Comparison of ENCODE assay signal across 26 cellular contexts in the genomic region with DNA sequence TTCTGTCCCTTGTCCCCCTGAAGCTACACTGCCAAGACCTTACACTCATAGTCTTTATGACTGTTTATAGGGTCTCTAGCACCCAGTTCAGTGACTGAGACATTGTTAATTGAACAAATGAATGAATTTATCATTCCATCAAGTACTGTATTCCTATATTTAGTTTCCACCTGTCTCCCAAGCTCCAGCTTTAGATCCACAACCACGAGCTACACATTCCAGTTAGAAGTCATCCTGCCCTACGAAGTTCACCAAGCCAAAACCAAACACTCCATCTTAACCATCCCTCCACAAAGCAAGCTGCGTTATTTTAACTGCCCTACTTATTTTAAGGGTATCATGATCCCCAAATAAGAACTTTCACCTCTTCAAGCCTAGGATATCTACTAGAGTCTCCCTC.
"Had no signal": no experiment of that assay in that cellular context is flagged by ENCODE, and none has a peak within 500 bp of the region (broad histone marks: within the 10 kb centered on the region; RNA-seq: fewer than 3 reads in every experiment).

No MANE protein-coding gene starts in this region.

- H3K27ac ChIP-seq: breast epithelium, colonic mucosa, esophagus squamous epithelium, heart left ventricle, pancreas, stomach, transverse colon, uterus had no signal

- H3K4me3 Mint-ChIP-seq: activated B cell treated with CpG ODN at 0.5 μM for 24 hours; activated CD4-positive, alpha-beta memory T cell treated with anti-CD3 and anti-CD28 coated beads for 36 hours; activated naive CD4-positive, alpha-beta T cell treated with anti-CD3 and anti-CD28 coated beads for 36 hours; activated naive CD8-positive, alpha-beta T cell treated with anti-CD3 and anti-CD28 coated beads, Interleukin-2, amount 10 ng/mL, durations not matched to agents 7 days and 5 days; central memory CD8-positive, alpha-beta T cell; effector memory CD8-positive, alpha-beta T cell; immature natural killer cell; mesothelial cell of epicardium; natural killer cell treated with Interleukin-12 subunit alpha and Interleukin-12 subunit beta and Interleukin-15 and Interleukin-18, amount 100 ng/mL, for 72 hours; T-helper 17 cell had no signal

- H3K27me3 Mint-ChIP-seq: activated B cell treated with CpG ODN at 0.5 μM for 24 hours; activated CD4-positive, alpha-beta memory T cell treated with anti-CD3 and anti-CD28 coated beads for 36 hours; activated naive CD8-positive, alpha-beta T cell treated with anti-CD3 and anti-CD28 coated beads, Interleukin-2, amount 10 ng/mL, durations not matched to agents 7 days and 5 days; central memory CD8-positive, alpha-beta T cell; effector memory CD8-positive, alpha-beta T cell; natural killer cell treated with Interleukin-12 subunit alpha and Interleukin-12 subunit beta and Interleukin-15 and Interleukin-18, amount 100 ng/mL, for 72 hours; T-helper 17 cell had no signal

- H3K4me1 Mint-ChIP-seq: activated B cell treated with CpG ODN at 0.5 μM for 24 hours, mesothelial cell of epicardium had no signal

- H3K9me3 ChIP-seq: breast epithelium, colonic mucosa, esophagus squamous epithelium, pancreas, stomach, transverse colon, uterus had no signal

- H3K27me3 ChIP-seq: breast epithelium, colonic mucosa, dorsolateral prefrontal cortex, esophagus squamous epithelium, heart left ventricle, pancreas, stomach, transverse colon, uterus had no signal

- H3K9me3 Mint-ChIP-seq: activated B cell treated with CpG ODN at 0.5 μM for 24 hours; central memory CD8-positive, alpha-beta T cell; effector memory CD8-positive, alpha-beta T cell; immature natural killer cell; mesothelial cell of epicardium had no signal

- ATAC-seq: left lobe of liver, pancreas, right cardiac atrium, T-helper 17 cell had no signal

- H3K4me3 ChIP-seq: breast epithelium, colonic mucosa, dorsolateral prefrontal cortex, esophagus squamous epithelium, heart left ventricle, lung, pancreas, stomach, transverse colon, uterus had no signal

- H3K4me1 ChIP-seq: breast epithelium, colonic mucosa, esophagus squamous epithelium, uterus had no signal

- DNase-seq: activated B cell treated with CpG ODN at 0.5 μM for 24 hours; activated CD4-positive, alpha-beta memory T cell treated with anti-CD3 and anti-CD28 coated beads for 36 hours; activated CD4-positive, alpha-beta T cell treated with anti-CD3 and anti-CD28 coated beads for 4 hours; activated naive CD4-positive, alpha-beta T cell treated with anti-CD3 and anti-CD28 coated beads for 36 hours; activated naive CD8-positive, alpha-beta T cell treated with anti-CD3 and anti-CD28 coated beads, Interleukin-2, amount 10 ng/mL, durations not matched to agents 7 days and 5 days; activated T-cell treated with anti-CD3 and anti-CD28 coated beads, Interleukin-2, amount 50 U/mL, for 48 hours; amniotic stem cell; colonic mucosa; dorsolateral prefrontal cortex; effector memory CD8-positive, alpha-beta T cell; esophagus squamous epithelium; heart left ventricle; pancreas; right cardiac atrium; stimulated activated CD4-positive, alpha-beta T cell treated with anti-CD3 and anti-CD28 coated beads, Interleukin-1b, Interleukin-23, amount 100 ng/mL, for 48 hours; stomach; T-helper 17 cell; transverse colon; uterus had no signal

- H3K36me3 Mint-ChIP-seq: immature natural killer cell; mesothelial cell of epicardium; natural killer cell treated with Interleukin-12 subunit alpha and Interleukin-12 subunit beta and Interleukin-15 and Interleukin-18, amount 100 ng/mL, for 72 hours had no signal

- FAIRE-seq: pancreas had no signal

- H3K36me3 ChIP-seq: breast epithelium, colonic mucosa, esophagus squamous epithelium, heart left ventricle, pancreas, stomach, transverse colon, uterus had no signal

- H3K27ac Mint-ChIP-seq: activated B cell treated with CpG ODN at 0.5 μM for 24 hours; activated CD4-positive, alpha-beta memory T cell treated with anti-CD3 and anti-CD28 coated beads for 36 hours; activated naive CD4-positive, alpha-beta T cell treated with anti-CD3 and anti-CD28 coated beads for 36 hours; activated naive CD8-positive, alpha-beta T cell treated with anti-CD3 and anti-CD28 coated beads, Interleukin-2, amount 10 ng/mL, durations not matched to agents 7 days and 5 days; effector memory CD8-positive, alpha-beta T cell; immature natural killer cell; mesothelial cell of epicardium; natural killer cell treated with Interleukin-12 subunit alpha and Interleukin-12 subunit beta and Interleukin-15 and Interleukin-18, amount 100 ng/mL, for 72 hours; T-helper 17 cell had no signal
